17 cellular contexts compared by ENCODE assay signal in the genomic region with DNA sequence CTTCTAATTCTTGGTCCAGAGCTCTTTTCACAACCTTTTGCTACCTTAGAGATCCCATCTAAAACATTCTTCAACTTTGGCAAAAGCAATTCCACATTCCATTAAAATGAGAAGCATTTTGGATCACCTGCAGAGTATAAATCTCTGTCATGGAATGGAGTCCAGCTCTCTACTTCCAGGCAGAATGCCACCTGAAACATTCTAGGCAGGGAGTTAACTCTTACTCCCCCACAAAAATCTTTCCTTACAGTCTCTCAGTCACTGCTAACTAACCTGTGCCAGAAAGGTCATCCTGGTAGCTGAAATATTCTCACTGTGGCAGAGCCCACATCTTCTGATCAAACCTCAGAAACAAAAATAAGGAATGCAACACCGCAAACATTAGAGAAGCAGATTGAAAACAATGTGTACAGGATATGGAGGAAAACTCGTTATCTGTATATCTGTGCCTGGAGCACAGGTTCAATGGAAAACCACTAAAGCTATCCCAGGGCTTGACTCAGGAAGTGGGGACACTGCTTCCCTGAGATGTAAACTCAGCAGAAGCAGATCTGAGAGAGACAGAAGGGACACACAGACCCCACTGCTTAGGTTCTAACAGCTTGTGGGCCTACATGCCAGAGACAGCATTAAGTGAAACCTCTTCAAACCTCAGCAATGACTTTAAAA.
DNase-seq lines count a peak whose midpoint lies in the region; ATAC-seq, FAIRE-seq and TF ChIP-seq lines count a peak whose summit lies in the region.
"Had no signal": no experiment of that assay in that cellular context is flagged by ENCODE, and none has a peak within 500 bp of the region (broad histone marks: within the 10 kb centered on the region; RNA-seq: fewer than 3 reads in every experiment).

No MANE protein-coding gene starts in this region.

- H3K36me3 Mint-ChIP-seq in mesothelial cell of epicardium = no peaks in the 10 kb centered on the region
- H3K36me3 Mint-ChIP-seq: natural killer cell had no signal

- TF ChIP-seq CTCF in mesothelial cell of epicardium (IDR thresholded peaks at IDR 0.05; ENCODE audit: unreplicated experiment) = no peak

- H3K4me1 Mint-ChIP-seq in mesothelial cell of epicardium = peaks cover 56% of the 10 kb centered on the region

- H3K4me3 ChIP-seq in MG63 = no peak overlapping the region
- H3K4me3 ChIP-seq: thoracic aorta had no signal

- in situ Hi-C loops in T47D (cut with HindIII; ENCODE audit: low pct_unique_long_range_greater_than_20kb, low sequenced_read_pairs) = no loop called here

- DNase-seq in DMS153 (lab: John Stamatoyannopoulos, UW) (peak; percentile 0), DMS153 treated with DMSO at 0.1 percent for 48 hours (lab: John Stamatoyannopoulos, UW; ENCODE audit: unreplicated experiment) (no peak), T47D (ENCODE audit: low read depth in 1 of 2, low spot score in 1 of 2) (peak; percentile 17 to 94), mesothelial cell of epicardium (ENCODE audit: low spot score in 2 of 2, unreplicated experiment in 2 of 2) (no peak), urothelium cell line (ENCODE audit: low spot score) (peak; percentile 46), MG63 (no peak)
- no peak for DNase-seq in effector CD4-positive, alpha-beta T cell
- DNase-seq: activated CD4-positive, alpha-beta memory T cell treated with anti-CD3 and anti-CD28 coated beads for 36 hours; activated T-cell treated with anti-CD3 and anti-CD28 coated beads, Interleukin-2, amount 50 U/mL, for 48 hours; effector CD8-positive, alpha-beta T cell; natural killer cell; NK-92 treated with Interleukin-12 subunit alpha and Interleukin-12 subunit beta, amount 100 ng/mL, for 24 hours; WERI-Rb-1 had no signal

- no peak for ATAC-seq in HG03139 (IDR thresholded peaks at IDR 0.05; ENCODE audit: unreplicated experiment)
- ATAC-seq: natural killer cell, Right ventricle myocardium inferior had no signal

- H3K27me3 Mint-ChIP-seq in mesothelial cell of epicardium (ENCODE audit: low read depth) = no peaks in the 10 kb centered on the region
- H3K27me3 Mint-ChIP-seq: activated CD4-positive, alpha-beta memory T cell treated with anti-CD3 and anti-CD28 coated beads for 36 hours; activated naive CD8-positive, alpha-beta T cell had no signal

- no peak for FAIRE-seq in urothelium cell line (lab: Jason Lieb, UNC)

- H3K36me3 ChIP-seq in MG63 = no peaks in the 10 kb centered on the region
- H3K36me3 ChIP-seq: thoracic aorta, WERI-Rb-1 had no signal

- H3K9me3 Mint-ChIP-seq in mesothelial cell of epicardium = no peaks in the 10 kb centered on the region
- H3K9me3 Mint-ChIP-seq: activated CD4-positive, alpha-beta memory T cell treated with anti-CD3 and anti-CD28 coated beads for 36 hours had no signal

- peak overlapping the region; percentile 92 for H3K27ac Mint-ChIP-seq in mesothelial cell of epicardium
- H3K27ac Mint-ChIP-seq: activated CD4-positive, alpha-beta memory T cell treated with anti-CD3 and anti-CD28 coated beads for 36 hours; activated naive CD8-positive, alpha-beta T cell; natural killer cell had no signal

- H3K27me3 ChIP-seq in MG63 = no peaks in the 10 kb centered on the region

- H3K4me3 Mint-ChIP-seq in mesothelial cell of epicardium = no peak overlapping the region
- H3K4me3 Mint-ChIP-seq: activated CD4-positive, alpha-beta memory T cell treated with anti-CD3 and anti-CD28 coated beads for 36 hours; activated naive CD8-positive, alpha-beta T cell; natural killer cell had no signal

- H3K9me3 ChIP-seq in MG63 = no peaks in the 10 kb centered on the region
- H3K9me3 ChIP-seq: thoracic aorta had no signal

Comparison
In these comparisons a context has a peak if more than half of its experiments do, and no peak if none do; other contexts are left out.
1. DNase-seq: peak in DMS153 (single experiment), T47D (2 of 2) and urothelium cell line (single experiment); none in DMS153 treated with DMSO at 0.1 percent for 48 hours (single experiment), mesothelial cell of epicardium (0 of 2), effector CD4-positive, alpha-beta T cell (single experiment) and MG63 (single experiment).